11 cellular contexts compared by ENCODE assay signal in the genomic region with DNA sequence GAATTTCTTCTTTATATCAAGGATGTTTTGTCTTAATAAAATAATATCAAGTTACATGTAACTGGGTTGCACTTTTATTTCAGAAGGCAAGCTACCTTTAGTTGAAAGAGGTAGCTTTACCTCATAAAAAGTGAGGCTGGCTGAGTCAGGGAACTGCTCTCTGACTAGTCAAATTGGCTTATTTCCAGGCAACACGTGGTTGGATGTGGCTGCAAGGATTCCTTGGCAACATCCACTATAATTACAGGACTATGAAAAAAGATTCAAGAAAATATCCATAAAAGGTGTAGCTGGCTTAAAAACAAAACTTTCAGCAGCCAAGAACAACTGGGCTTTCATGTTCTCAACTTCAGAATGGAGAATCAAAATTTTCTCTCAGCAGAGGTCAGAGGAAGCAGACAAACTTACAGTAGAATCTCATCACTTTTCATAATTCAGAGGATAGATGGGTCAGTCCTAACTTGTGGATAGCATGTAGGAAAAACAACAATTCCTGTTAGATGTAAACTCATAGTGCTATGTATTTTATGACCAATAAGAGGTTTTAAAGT.
DNase-seq lines count a peak whose midpoint lies in the region; ATAC-seq and TF ChIP-seq lines count a peak whose summit lies in the region.
"Had no signal": no experiment of that assay in that cellular context is flagged by ENCODE, and none has a peak within 500 bp of the region (broad histone marks: within the 10 kb centered on the region; RNA-seq: fewer than 3 reads in every experiment).

No MANE protein-coding gene starts in this region.

- H3K4ac ChIP-seq in mesendoderm (ENCODE audit: low read depth, low read length): no peak overlapping the region

- no peaks in the 10 kb centered on the region for H3K79me2 ChIP-seq in mesendoderm (ENCODE audit: control insufficient read depth, insufficient read depth, low read length)

- no peak overlapping the region for H3K4me3 Mint-ChIP-seq in immature natural killer cell
- H3K4me3 Mint-ChIP-seq: activated naive CD4-positive, alpha-beta T cell treated with anti-CD3 and anti-CD28 coated beads, Interleukin-2, amount 50 U/mL, for 24 hours had no signal

- H3K27me3 ChIP-seq in BJ (ENCODE audit: control insufficient read depth, insufficient read depth, low read length) (no peaks in the 10 kb centered on the region), brain microvascular endothelial cell (replicated peaks) (no peaks in the 10 kb centered on the region), mesendoderm (ENCODE audit: insufficient read depth, low read length, poor library complexity) (no peaks in the 10 kb centered on the region)

- no peak overlapping the region for H3K9ac ChIP-seq in mesendoderm (ENCODE audit: low read length)

- H2BK15ac ChIP-seq in mesendoderm (replicated peaks; ENCODE audit: low read depth): no peak overlapping the region

- TF ChIP-seq RAD21 in Ishikawa (IDR thresholded peaks at IDR 0.05; ENCODE audit: low read depth): no peak

- WGBS in mesendoderm (ENCODE audit: extremely low coverage, insufficient coverage, low lambda C conversion rate): no CpG with 5 or more reads among the region's 1 CpG

- TF ChIP-seq CTCF in BJ (IDR thresholded peaks at IDR 0.05; ENCODE audit: insufficient read depth, low read depth, low read length): no peak
- TF ChIP-seq CTCF in brain microvascular endothelial cell (IDR thresholded peaks at IDR 0.05; ENCODE audit: low read depth, low read length, missing control alignments): no peak

- no peak overlapping the region for H2AK5ac ChIP-seq in mesendoderm (ENCODE audit: low read length)

- no peak for TF ChIP-seq EP300 in Ishikawa (IDR thresholded peaks at IDR 0.05; ENCODE audit: borderline replicate concordance)

- intact Hi-C loops in left colon (cut with DNase I, micrococcal nuclease): no loop called here

- peaks cover 0 to 8% (median 0%) of the 10 kb centered on the region in 6 donors for H3K9me3 Mint-ChIP-seq in immature natural killer cell
- H3K9me3 Mint-ChIP-seq: activated naive CD4-positive, alpha-beta T cell treated with anti-CD3 and anti-CD28 coated beads, Interleukin-2, amount 50 U/mL, for 24 hours had no signal

- H3K27ac ChIP-seq in brain microvascular endothelial cell: peak overlapping the region; percentile 95
- H3K27ac ChIP-seq in mesendoderm (ENCODE audit: low read depth, low read length): no peak overlapping the region

- POLR2A ChIA-PET in BJ (lab: Charles Lee): no interaction called here

- H3K27me3 Mint-ChIP-seq in immature natural killer cell (ENCODE audit: low read depth in 3 of 3): peaks cover 0 to 1% (median 0%) of the 10 kb centered on the region in 3 donors
- H3K27me3 Mint-ChIP-seq: activated naive CD4-positive, alpha-beta T cell treated with anti-CD3 and anti-CD28 coated beads, Interleukin-2, amount 50 U/mL, for 24 hours had no signal

- in situ Hi-C loops in brain microvascular endothelial cell (cut with HindIII; ENCODE audit: low pct_ligation_motif_present, low sequenced_read_pairs): no loop called here

- no peaks in the 10 kb centered on the region for H3K4me1 ChIP-seq in mesendoderm (ENCODE audit: control insufficient read depth, low read depth, low read length)

- no peak overlapping the region for H2BK5ac ChIP-seq in mesendoderm (ENCODE audit: low read length)

- no peaks in the 10 kb centered on the region for H3K36me3 ChIP-seq in BJ (ENCODE audit: control insufficient read depth, insufficient read depth, low read length)
- H3K36me3 ChIP-seq in brain microvascular endothelial cell (replicated peaks): no peaks in the 10 kb centered on the region
- no peaks in the 10 kb centered on the region for H3K36me3 ChIP-seq in mesendoderm (ENCODE audit: control insufficient read depth, insufficient read depth, low read length)

- H3K18ac ChIP-seq in mesendoderm (ENCODE audit: low read length): no peak overlapping the region

- H3K4me3 ChIP-seq in BJ (ENCODE audit: low read depth, low read length) (no peak overlapping the region), brain microvascular endothelial cell (ENCODE audit: low read depth, low read length) (no peak overlapping the region), mesendoderm (ENCODE audit: low read length) (no peak overlapping the region)
- H3K4me3 ChIP-seq: K562, lung had no signal

- H2BK120ac ChIP-seq in mesendoderm (ENCODE audit: low read depth, low read length): no peak overlapping the region

- H3K23ac ChIP-seq in mesendoderm (ENCODE audit: low read length): no peak overlapping the region

- H3K4me2 ChIP-seq in mesendoderm (ENCODE audit: low read length): no peak overlapping the region

- CTCF ChIA-PET in BJ (lab: Yijun Ruan, JAX): interaction anchor here (1.0 kb wide), 1 partner anchor 8 kb away, joined by 3 read pairs; no protein-coding TSS in a partner anchor

- H3K36me3 Mint-ChIP-seq in immature natural killer cell: no peaks in the 10 kb centered on the region
- H3K36me3 Mint-ChIP-seq: activated naive CD4-positive, alpha-beta T cell treated with anti-CD3 and anti-CD28 coated beads, Interleukin-2, amount 50 U/mL, for 24 hours had no signal

- no peak overlapping the region for H4K8ac ChIP-seq in mesendoderm (ENCODE audit: low read depth, low read length)

- no peaks in the 10 kb centered on the region for H3K4me1 Mint-ChIP-seq in immature natural killer cell
- H3K4me1 Mint-ChIP-seq: activated naive CD4-positive, alpha-beta T cell treated with anti-CD3 and anti-CD28 coated beads, Interleukin-2, amount 50 U/mL, for 24 hours had no signal

- DNase-seq in BJ (ENCODE audit: low read depth) (peak; percentile 63), brain microvascular endothelial cell (peak; percentile 91), left colon (peak; percentile 29 to 35), activated gamma-delta T cell (lab: John Stamatoyannopoulos, UW) (no peak), mesendoderm (no peak), immature natural killer cell (no peak)

- H4K5ac ChIP-seq in mesendoderm (ENCODE audit: low read length): no peak overlapping the region

- H3K56ac ChIP-seq in mesendoderm (ENCODE audit: low read length): no peak overlapping the region

- no peak overlapping the region for H3K27ac Mint-ChIP-seq in immature natural killer cell
- H3K27ac Mint-ChIP-seq: activated naive CD4-positive, alpha-beta T cell treated with anti-CD3 and anti-CD28 coated beads, Interleukin-2, amount 50 U/mL, for 24 hours had no signal

- ATAC-seq in left colon: peak; percentile 86
- ATAC-seq in HG02763 (IDR thresholded peaks at IDR 0.05; ENCODE audit: unreplicated experiment): no peak
- ATAC-seq: K562 had no signal

- no peaks in the 10 kb centered on the region for H3K79me1 ChIP-seq in mesendoderm (ENCODE audit: low read length)

TF ChIP-seq in Ishikawa, 13 proteins besides CTCF, POLR2A, EP300 and RAD21:
- TF ChIP-seq, protein P1, sequence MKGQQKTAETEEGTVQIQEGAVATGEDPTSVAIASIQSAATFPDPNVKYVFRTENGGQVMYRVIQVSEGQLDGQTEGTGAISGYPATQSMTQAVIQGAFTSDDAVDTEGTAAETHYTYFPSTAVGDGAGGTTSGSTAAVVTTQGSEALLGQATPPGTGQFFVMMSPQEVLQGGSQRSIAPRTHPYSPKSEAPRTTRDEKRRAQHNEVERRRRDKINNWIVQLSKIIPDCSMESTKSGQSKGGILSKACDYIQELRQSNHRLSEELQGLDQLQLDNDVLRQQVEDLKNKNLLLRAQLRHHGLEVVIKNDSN (IDR thresholded peaks at IDR 0.05): peak; percentile 87
- TF ChIP-seq CREB1 (IDR thresholded peaks at IDR 0.05; ENCODE audit: low read depth) (no peak), NFIC (IDR thresholded peaks at IDR 0.05) (peak; percentile 81), REST (IDR thresholded peaks at IDR 0.05; ENCODE audit: low read depth) (no peak), TEAD4 (IDR thresholded peaks at IDR 0.05) (no peak), FOXM1 (IDR thresholded peaks at IDR 0.05; ENCODE audit: borderline replicate concordance, low read depth) (no peak), CEBPB (IDR thresholded peaks at IDR 0.05) (no peak), ZBTB7A (IDR thresholded peaks at IDR 0.05; ENCODE audit: low read depth) (no peak), YY1 (IDR thresholded peaks at IDR 0.05; ENCODE audit: low read depth) (no peak), TAF1 (IDR thresholded peaks at IDR 0.05; ENCODE audit: low read depth) (no peak), EGR1 (IDR thresholded peaks at IDR 0.05) (no peak), TCF12 (IDR thresholded peaks at IDR 0.05; ENCODE audit: low read depth) (no peak)
- TF ChIP-seq, protein P2, sequence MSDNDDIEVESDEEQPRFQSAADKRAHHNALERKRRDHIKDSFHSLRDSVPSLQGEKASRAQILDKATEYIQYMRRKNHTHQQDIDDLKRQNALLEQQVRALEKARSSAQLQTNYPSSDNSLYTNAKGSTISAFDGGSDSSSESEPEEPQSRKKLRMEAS (IDR thresholded peaks at IDR 0.05): peak; percentile 70

Comparison
In these comparisons a context has a peak if more than half of its experiments do, and no peak if none do; other contexts are left out.
1. DNase-seq: peak in BJ (single experiment), brain microvascular endothelial cell (single experiment) and left colon (2 of 2); none in activated gamma-delta T cell (single experiment), mesendoderm (single experiment) and immature natural killer cell (0 of 3).